In the genomic region with DNA sequence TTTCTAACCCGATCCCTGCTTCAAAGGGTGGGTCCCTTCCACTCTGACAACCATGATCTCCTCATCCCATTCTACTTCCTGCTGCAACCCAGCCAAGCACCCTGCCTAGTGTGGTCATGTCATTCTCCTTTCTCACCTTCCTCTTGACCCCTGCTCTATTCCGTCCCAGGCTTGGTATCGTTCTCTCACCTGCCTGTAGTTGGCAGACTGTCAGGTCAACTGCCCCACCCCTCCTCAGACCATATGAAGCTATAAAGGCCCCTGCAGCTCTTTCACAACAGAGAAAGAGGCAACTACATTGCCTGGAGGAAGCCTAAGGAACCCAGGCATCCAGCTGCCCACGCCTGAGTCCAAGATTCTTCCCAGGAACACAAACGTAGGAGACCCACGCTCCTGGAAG, we compare ENCODE assay signal across 1 cellular context.
TF ChIP-seq lines count a peak whose summit lies in the region.

A gene (plus strand): TSS at position 280 of the 400 bp plus-strand sequence. CDS start 241 bp downstream, outside the sequence.

TF ChIP-seq in GM23338, 12 proteins besides CTCF, POLR2A, EP300 and RAD21:
- TF ChIP-seq, protein P1, sequence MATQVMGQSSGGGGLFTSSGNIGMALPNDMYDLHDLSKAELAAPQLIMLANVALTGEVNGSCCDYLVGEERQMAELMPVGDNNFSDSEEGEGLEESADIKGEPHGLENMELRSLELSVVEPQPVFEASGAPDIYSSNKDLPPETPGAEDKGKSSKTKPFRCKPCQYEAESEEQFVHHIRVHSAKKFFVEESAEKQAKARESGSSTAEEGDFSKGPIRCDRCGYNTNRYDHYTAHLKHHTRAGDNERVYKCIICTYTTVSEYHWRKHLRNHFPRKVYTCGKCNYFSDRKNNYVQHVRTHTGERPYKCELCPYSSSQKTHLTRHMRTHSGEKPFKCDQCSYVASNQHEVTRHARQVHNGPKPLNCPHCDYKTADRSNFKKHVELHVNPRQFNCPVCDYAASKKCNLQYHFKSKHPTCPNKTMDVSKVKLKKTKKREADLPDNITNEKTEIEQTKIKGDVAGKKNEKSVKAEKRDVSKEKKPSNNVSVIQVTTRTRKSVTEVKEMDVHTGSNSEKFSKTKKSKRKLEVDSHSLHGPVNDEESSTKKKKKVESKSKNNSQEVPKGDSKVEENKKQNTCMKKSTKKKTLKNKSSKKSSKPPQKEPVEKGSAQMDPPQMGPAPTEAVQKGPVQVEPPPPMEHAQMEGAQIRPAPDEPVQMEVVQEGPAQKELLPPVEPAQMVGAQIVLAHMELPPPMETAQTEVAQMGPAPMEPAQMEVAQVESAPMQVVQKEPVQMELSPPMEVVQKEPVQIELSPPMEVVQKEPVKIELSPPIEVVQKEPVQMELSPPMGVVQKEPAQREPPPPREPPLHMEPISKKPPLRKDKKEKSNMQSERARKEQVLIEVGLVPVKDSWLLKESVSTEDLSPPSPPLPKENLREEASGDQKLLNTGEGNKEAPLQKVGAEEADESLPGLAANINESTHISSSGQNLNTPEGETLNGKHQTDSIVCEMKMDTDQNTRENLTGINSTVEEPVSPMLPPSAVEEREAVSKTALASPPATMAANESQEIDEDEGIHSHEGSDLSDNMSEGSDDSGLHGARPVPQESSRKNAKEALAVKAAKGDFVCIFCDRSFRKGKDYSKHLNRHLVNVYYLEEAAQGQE (IDR thresholded peaks at IDR 0.05; ENCODE audit: unreplicated experiment): no peak
- TF ChIP-seq, protein P2, sequence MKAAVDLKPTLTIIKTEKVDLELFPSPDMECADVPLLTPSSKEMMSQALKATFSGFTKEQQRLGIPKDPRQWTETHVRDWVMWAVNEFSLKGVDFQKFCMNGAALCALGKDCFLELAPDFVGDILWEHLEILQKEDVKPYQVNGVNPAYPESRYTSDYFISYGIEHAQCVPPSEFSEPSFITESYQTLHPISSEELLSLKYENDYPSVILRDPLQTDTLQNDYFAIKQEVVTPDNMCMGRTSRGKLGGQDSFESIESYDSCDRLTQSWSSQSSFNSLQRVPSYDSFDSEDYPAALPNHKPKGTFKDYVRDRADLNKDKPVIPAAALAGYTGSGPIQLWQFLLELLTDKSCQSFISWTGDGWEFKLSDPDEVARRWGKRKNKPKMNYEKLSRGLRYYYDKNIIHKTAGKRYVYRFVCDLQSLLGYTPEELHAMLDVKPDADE (IDR thresholded peaks at IDR 0.05): no peak
- TF ChIP-seq, protein P3, sequence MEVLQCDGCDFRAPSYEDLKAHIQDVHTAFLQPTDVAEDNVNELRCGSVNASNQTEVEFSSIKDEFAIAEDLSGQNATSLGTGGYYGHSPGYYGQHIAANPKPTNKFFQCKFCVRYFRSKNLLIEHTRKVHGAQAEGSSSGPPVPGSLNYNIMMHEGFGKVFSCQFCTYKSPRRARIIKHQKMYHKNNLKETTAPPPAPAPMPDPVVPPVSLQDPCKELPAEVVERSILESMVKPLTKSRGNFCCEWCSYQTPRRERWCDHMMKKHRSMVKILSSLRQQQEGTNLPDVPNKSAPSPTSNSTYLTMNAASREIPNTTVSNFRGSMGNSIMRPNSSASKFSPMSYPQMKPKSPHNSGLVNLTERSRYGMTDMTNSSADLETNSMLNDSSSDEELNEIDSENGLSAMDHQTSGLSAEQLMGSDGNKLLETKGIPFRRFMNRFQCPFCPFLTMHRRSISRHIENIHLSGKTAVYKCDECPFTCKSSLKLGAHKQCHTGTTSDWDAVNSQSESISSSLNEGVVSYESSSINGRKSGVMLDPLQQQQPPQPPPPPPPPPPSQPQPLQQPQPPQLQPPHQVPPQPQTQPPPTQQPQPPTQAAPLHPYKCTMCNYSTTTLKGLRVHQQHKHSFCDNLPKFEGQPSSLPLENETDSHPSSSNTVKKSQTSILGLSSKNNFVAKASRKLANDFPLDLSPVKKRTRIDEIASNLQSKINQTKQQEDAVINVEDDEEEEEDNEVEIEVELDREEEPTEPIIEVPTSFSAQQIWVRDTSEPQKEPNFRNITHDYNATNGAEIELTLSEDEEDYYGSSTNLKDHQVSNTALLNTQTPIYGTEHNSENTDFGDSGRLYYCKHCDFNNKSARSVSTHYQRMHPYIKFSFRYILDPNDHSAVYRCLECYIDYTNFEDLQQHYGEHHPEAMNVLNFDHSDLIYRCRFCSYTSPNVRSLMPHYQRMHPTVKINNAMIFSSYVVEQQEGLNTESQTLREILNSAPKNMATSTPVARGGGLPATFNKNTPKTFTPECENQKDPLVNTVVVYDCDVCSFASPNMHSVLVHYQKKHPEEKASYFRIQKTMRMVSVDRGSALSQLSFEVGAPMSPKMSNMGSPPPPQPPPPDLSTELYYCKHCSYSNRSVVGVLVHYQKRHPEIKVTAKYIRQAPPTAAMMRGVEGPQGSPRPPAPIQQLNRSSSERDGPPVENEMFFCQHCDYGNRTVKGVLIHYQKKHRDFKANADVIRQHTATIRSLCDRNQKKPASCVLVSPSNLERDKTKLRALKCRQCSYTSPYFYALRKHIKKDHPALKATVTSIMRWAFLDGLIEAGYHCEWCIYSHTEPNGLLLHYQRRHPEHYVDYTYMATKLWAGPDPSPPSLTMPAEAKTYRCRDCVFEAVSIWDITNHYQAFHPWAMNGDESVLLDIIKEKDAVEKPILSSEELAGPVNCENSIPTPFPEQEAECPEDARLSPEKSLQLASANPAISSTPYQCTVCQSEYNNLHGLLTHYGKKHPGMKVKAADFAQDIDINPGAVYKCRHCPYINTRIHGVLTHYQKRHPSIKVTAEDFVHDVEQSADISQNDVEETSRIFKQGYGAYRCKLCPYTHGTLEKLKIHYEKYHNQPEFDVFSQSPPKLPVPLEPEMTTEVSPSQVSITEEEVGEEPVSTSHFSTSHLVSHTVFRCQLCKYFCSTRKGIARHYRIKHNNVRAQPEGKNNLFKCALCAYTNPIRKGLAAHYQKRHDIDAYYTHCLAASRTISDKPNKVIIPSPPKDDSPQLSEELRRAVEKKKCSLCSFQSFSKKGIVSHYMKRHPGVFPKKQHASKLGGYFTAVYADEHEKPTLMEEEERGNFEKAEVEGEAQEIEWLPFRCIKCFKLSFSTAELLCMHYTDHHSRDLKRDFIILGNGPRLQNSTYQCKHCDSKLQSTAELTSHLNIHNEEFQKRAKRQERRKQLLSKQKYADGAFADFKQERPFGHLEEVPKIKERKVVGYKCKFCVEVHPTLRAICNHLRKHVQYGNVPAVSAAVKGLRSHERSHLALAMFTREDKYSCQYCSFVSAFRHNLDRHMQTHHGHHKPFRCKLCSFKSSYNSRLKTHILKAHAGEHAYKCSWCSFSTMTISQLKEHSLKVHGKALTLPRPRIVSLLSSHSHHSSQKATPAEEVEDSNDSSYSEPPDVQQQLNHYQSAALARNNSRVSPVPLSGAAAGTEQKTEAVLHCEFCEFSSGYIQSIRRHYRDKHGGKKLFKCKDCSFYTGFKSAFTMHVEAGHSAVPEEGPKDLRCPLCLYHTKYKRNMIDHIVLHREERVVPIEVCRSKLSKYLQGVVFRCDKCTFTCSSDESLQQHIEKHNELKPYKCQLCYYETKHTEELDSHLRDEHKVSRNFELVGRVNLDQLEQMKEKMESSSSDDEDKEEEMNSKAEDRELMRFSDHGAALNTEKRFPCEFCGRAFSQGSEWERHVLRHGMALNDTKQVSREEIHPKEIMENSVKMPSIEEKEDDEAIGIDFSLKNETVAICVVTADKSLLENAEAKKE (CRISPR knock-in tag; IDR thresholded peaks at IDR 0.05): no peak
- TF ChIP-seq CREB1 (CRISPR knock-in tag; IDR thresholded peaks at IDR 0.05; ENCODE audit: low read depth): no peak
- no peak for TF ChIP-seq ZNF114 (CRISPR knock-in tag; IDR thresholded peaks at IDR 0.05)
- TF ChIP-seq EZH2 (IDR thresholded peaks at IDR 0.05; ENCODE audit: low read depth, unreplicated experiment): no peak
- TF ChIP-seq EZH2phosphoT487 (IDR thresholded peaks at IDR 0.05; ENCODE audit: unreplicated experiment): no peak
- no peak for TF ChIP-seq STAT1 (IDR thresholded peaks at IDR 0.05; ENCODE audit: unreplicated experiment)
- no peak for TF ChIP-seq ZNF331 (CRISPR knock-in tag; IDR thresholded peaks at IDR 0.05; ENCODE audit: low read depth)
- no peak for TF ChIP-seq NANOG (IDR thresholded peaks at IDR 0.05; ENCODE audit: borderline replicate concordance)
- TF ChIP-seq JUNB (IDR thresholded peaks at IDR 0.05; ENCODE audit: unreplicated experiment): no peak
- no peak for TF ChIP-seq POLR2AphosphoS5 (IDR thresholded peaks at IDR 0.05; ENCODE audit: low read depth)
TF ChIP-seq in GM23338: peak in this region for 0.
